13 cellular contexts compared by ENCODE assay signal in genomic region chr2:233329489-233330135, GRCh38. TPM values are rescaled to one million over a fixed set of nuclear protein-coding genes. Genes with fewer than 3 reads are reported as not detected.
DNase-seq lines count a peak whose midpoint lies in the region; ATAC-seq, FAIRE-seq and TF ChIP-seq lines count a peak whose summit lies in the region.
"Had no signal": no experiment of that assay in that cellular context is flagged by ENCODE, and none has a peak within 500 bp of the region (broad histone marks: within the 10 kb centered on the region; RNA-seq: fewer than 3 reads in every experiment).

No MANE protein-coding gene starts in this region.

- WGBS in hepatocyte (ENCODE audit: low lambda C conversion rate, missing lambda C conversion rate): 63% methylated on average over 7 of the region's 7 CpGs

- H3K27ac ChIP-seq in astrocyte (ENCODE audit: low read depth, low read length): no peak overlapping the region
- H3K27ac ChIP-seq in hepatocyte: no peak overlapping the region
- H3K27ac ChIP-seq: uterus had no signal

- H3K27ac Mint-ChIP-seq in astrocyte (ENCODE audit: unreplicated experiment): peak overlapping the region; percentile 87
- H3K27ac Mint-ChIP-seq in naive thymus-derived CD8-positive, alpha-beta T cell: peak overlapping the region in 8 of 10 donors; percentile 19 to 95 (median 70)
- H3K27ac Mint-ChIP-seq in activated CD8-positive, alpha-beta memory T cell treated with anti-CD3 and anti-CD28 coated beads, Interleukin-2, amount 10 ng/mL, durations not matched to agents 7 days and 5 days: no peak overlapping the region

- H3K9ac ChIP-seq in astrocyte (ENCODE audit: low read length): no peak overlapping the region

- peak; percentile 7 for DNase-seq in EL
- peak; percentile 42 to 62 for DNase-seq in NCI-H1930 (lab: John Stamatoyannopoulos, UW)
- peak; percentile 39 for DNase-seq in astrocyte (ENCODE audit: low read depth)
- peak in 1 of 10 donors; percentile 16 for DNase-seq in naive thymus-derived CD8-positive, alpha-beta T cell
- DNase-seq in hepatocyte (ENCODE audit: low spot score): no peak
- DNase-seq in activated CD8-positive, alpha-beta memory T cell treated with anti-CD3 and anti-CD28 coated beads, Interleukin-2, amount 10 ng/mL, durations not matched to agents 7 days and 5 days: no peak
- DNase-seq: activated effector memory CD4-positive, alpha-beta T cell treated with Interleukin-2 at 50 U/mL for 16 hours; effector CD8-positive, alpha-beta T cell; NK-92 treated with Interleukin-12 subunit alpha and Interleukin-12 subunit beta, amount 100 ng/mL, for 24 hours; uterus had no signal

- no peaks in the 10 kb centered on the region for H3K79me2 ChIP-seq in astrocyte (ENCODE audit: insufficient read depth, low read length)
- H3K79me2 ChIP-seq in hepatocyte: no peaks in the 10 kb centered on the region

- CTCF ChIA-PET in activated CD8-positive, alpha-beta memory T cell treated with anti-CD3 and anti-CD28 coated beads, Interleukin-2, amount 10 ng/mL, durations not matched to agents 7 days and 5 days (lab: Charles Lee): interaction anchor here (2.4 kb wide), 1 partner anchor 8 kb away, joined by 12 read pairs; no protein-coding TSS in a partner anchor

- H3K36me3 Mint-ChIP-seq in astrocyte (ENCODE audit: low read depth, unreplicated experiment): no peaks in the 10 kb centered on the region
- no peaks in the 10 kb centered on the region for H3K36me3 Mint-ChIP-seq in naive thymus-derived CD8-positive, alpha-beta T cell
- peaks cover 6% of the 10 kb centered on the region for H3K36me3 Mint-ChIP-seq in activated CD8-positive, alpha-beta memory T cell treated with anti-CD3 and anti-CD28 coated beads, Interleukin-2, amount 10 ng/mL, durations not matched to agents 7 days and 5 days

- H3K27me3 ChIP-seq in astrocyte (ENCODE audit: insufficient read depth, low read length): peaks cover 3% of the 10 kb centered on the region
- H3K27me3 ChIP-seq in hepatocyte: no peaks in the 10 kb centered on the region
- H3K27me3 ChIP-seq: uterus had no signal

- H3K4me1 ChIP-seq in astrocyte (ENCODE audit: insufficient read depth, low read length) (peaks cover 7% of the 10 kb centered on the region), hepatocyte (ENCODE audit: insufficient read depth) (no peaks in the 10 kb centered on the region)
- H3K4me1 ChIP-seq: uterus had no signal

- POLR2A ChIA-PET in naive thymus-derived CD8-positive, alpha-beta T cell (lab: Charles Lee): interaction anchor here (0.6 to 2.9 kb wide), 2 partner anchors 9 to 13 kb away, joined by 3 to 13 read pairs; no protein-coding TSS in a partner anchor

- TF ChIP-seq CTCF in astrocyte (IDR thresholded peaks at IDR 0.05; ENCODE audit: insufficient read depth, low read depth, low read length) (no peak), hepatocyte (IDR thresholded peaks at IDR 0.05; ENCODE audit: poor library complexity) (no peak)

- H3K4me3 Mint-ChIP-seq in astrocyte (ENCODE audit: unreplicated experiment): no peak overlapping the region
- H3K4me3 Mint-ChIP-seq in naive thymus-derived CD8-positive, alpha-beta T cell: peak overlapping the region in 1 of 10 donors; percentile 11
- no peak overlapping the region for H3K4me3 Mint-ChIP-seq in activated CD8-positive, alpha-beta memory T cell treated with anti-CD3 and anti-CD28 coated beads, Interleukin-2, amount 10 ng/mL, durations not matched to agents 7 days and 5 days

- no peaks in the 10 kb centered on the region for H3K9me2 ChIP-seq in hepatocyte (replicated peaks; ENCODE audit: insufficient read depth)

- H3K9me3 Mint-ChIP-seq in astrocyte (ENCODE audit: unreplicated experiment): no peaks in the 10 kb centered on the region
- H3K9me3 Mint-ChIP-seq in naive thymus-derived CD8-positive, alpha-beta T cell: peaks cover 0 to 4% (median 0%) of the 10 kb centered on the region in 9 donors
- H3K9me3 Mint-ChIP-seq in activated CD8-positive, alpha-beta memory T cell treated with anti-CD3 and anti-CD28 coated beads, Interleukin-2, amount 10 ng/mL, durations not matched to agents 7 days and 5 days (ENCODE audit: low read depth): no peaks in the 10 kb centered on the region

- H3K36me3 ChIP-seq in astrocyte (ENCODE audit: insufficient read depth, low read length) (no peaks in the 10 kb centered on the region), hepatocyte (replicated peaks; ENCODE audit: insufficient read depth, low read depth) (no peaks in the 10 kb centered on the region)
- H3K36me3 ChIP-seq: uterus had no signal

- H4K20me1 ChIP-seq in astrocyte (ENCODE audit: insufficient read depth, low read length) (no peaks in the 10 kb centered on the region), hepatocyte (ENCODE audit: insufficient read depth, poor library complexity, severe bottlenecking) (no peaks in the 10 kb centered on the region)

- H3K27me3 Mint-ChIP-seq in astrocyte (ENCODE audit: low read depth, unreplicated experiment): peaks cover 20% of the 10 kb centered on the region
- H3K27me3 Mint-ChIP-seq in naive thymus-derived CD8-positive, alpha-beta T cell: no peaks in the 10 kb centered on the region
- no peaks in the 10 kb centered on the region for H3K27me3 Mint-ChIP-seq in activated CD8-positive, alpha-beta memory T cell treated with anti-CD3 and anti-CD28 coated beads, Interleukin-2, amount 10 ng/mL, durations not matched to agents 7 days and 5 days

- no peak for FAIRE-seq in astrocyte (lab: Jason Lieb, UNC)

- H3K4me3 ChIP-seq in astrocyte (ENCODE audit: insufficient read depth, low read depth, low read length): no peak overlapping the region
- H3K4me3 ChIP-seq in hepatocyte: no peak overlapping the region
- H3K4me3 ChIP-seq: uterus had no signal

- H3K9me3 ChIP-seq in astrocyte (ENCODE audit: insufficient read depth, low read depth, low read length): no peaks in the 10 kb centered on the region
- H3K9me3 ChIP-seq in hepatocyte (ENCODE audit: low read depth): no peaks in the 10 kb centered on the region
- H3K9me3 ChIP-seq: uterus had no signal

- peak overlapping the region; percentile 14 for H2AFZ ChIP-seq in astrocyte (ENCODE audit: low read depth, low read length)
- no peak overlapping the region for H2AFZ ChIP-seq in hepatocyte

- ATAC-seq in naive thymus-derived CD8-positive, alpha-beta T cell: no peak
- ATAC-seq in HG03354 (IDR thresholded peaks at IDR 0.05; ENCODE audit: poor library complexity, severe bottlenecking, unreplicated experiment): no peak
- ATAC-seq in GM21825 (IDR thresholded peaks at IDR 0.05; ENCODE audit: unreplicated experiment): no peak
- no peak for ATAC-seq in activated CD8-positive, alpha-beta memory T cell treated with anti-CD3 and anti-CD28 coated beads, Interleukin-2, amount 10 ng/mL, durations not matched to agents 7 days and 5 days

- H3K4me2 ChIP-seq in astrocyte (ENCODE audit: low read length): peak overlapping the region; percentile 6
- no peak overlapping the region for H3K4me2 ChIP-seq in hepatocyte

- peaks cover 11% of the 10 kb centered on the region for H3K4me1 Mint-ChIP-seq in astrocyte (ENCODE audit: low read depth, unreplicated experiment)
- peaks cover 26 to 72% (median 45%) of the 10 kb centered on the region in 4 donors for H3K4me1 Mint-ChIP-seq in naive thymus-derived CD8-positive, alpha-beta T cell
- peaks cover 41% of the 10 kb centered on the region for H3K4me1 Mint-ChIP-seq in activated CD8-positive, alpha-beta memory T cell treated with anti-CD3 and anti-CD28 coated beads, Interleukin-2, amount 10 ng/mL, durations not matched to agents 7 days and 5 days

RNA-seq across cellular contexts. Expression of gene SAG, which starts 22.0 kb away (rescaled TPM):
- total RNA-seq in astrocyte: not detected in 2 replicates
- 1 to 10 TPM in 1 of 2 experiments, not detected in 1; 1.2 TPM for total RNA-seq in naive thymus-derived CD8-positive, alpha-beta T cell
- polyA plus RNA-seq in naive thymus-derived CD8-positive, alpha-beta T cell: not detected
- total RNA-seq in hepatocyte: 0.47 TPM in 1 of 2 replicates, not detected in the other
- not detected in 2 replicates for polyA plus RNA-seq in hepatocyte
- total RNA-seq in activated CD8-positive, alpha-beta memory T cell treated with anti-CD3 and anti-CD28 coated beads, Interleukin-2, amount 10 ng/mL, durations not matched to agents 7 days and 5 days: under 1 TPM; 0.09 to 0.23 TPM
- total RNA-seq: osteocyte had no signal

RNA-seq across cellular contexts. Expression of gene DGKD, which starts 24.7 kb away (rescaled TPM):
- 17.7 and 18.1 TPM in 2 replicates for total RNA-seq in astrocyte
- 100 to 1,000 TPM; 300 to 315 TPM for total RNA-seq in naive thymus-derived CD8-positive, alpha-beta T cell
- polyA plus RNA-seq in naive thymus-derived CD8-positive, alpha-beta T cell: 10 to 100 TPM; 29.3 to 44.5 (median 31.6) TPM
- 14.2 and 15.2 TPM in 2 replicates for total RNA-seq in hepatocyte
- 13.6 and 14.3 TPM in 2 replicates for polyA plus RNA-seq in hepatocyte
- total RNA-seq in activated CD8-positive, alpha-beta memory T cell treated with anti-CD3 and anti-CD28 coated beads, Interleukin-2, amount 10 ng/mL, durations not matched to agents 7 days and 5 days: 10 to 100 TPM; 42.3 to 92.4 TPM

Comparison
In these comparisons a context has a peak if more than half of its experiments do, and no peak if none do; other contexts are left out.
1. DNase-seq: peak in EL (single experiment), NCI-H1930 (2 of 2) and astrocyte (single experiment); none in hepatocyte (single experiment) and activated CD8-positive, alpha-beta memory T cell treated with anti-CD3 and anti-CD28 coated beads, Interleukin-2, amount 10 ng/mL, durations not matched to agents 7 days and 5 days (single experiment).